14 cellular contexts compared by ENCODE assay signal in genomic region chr12:96420255-96420930, GRCh38. TPM values are rescaled to one million over a fixed set of nuclear protein-coding genes. Genes with fewer than 3 reads are reported as not detected.
A peak's percentile ranks its signal among the peaks of the same experiment; 100 is the strongest.
DNase-seq lines count a peak whose midpoint lies in the region; ATAC-seq lines count a peak whose summit lies in the region.
"Had no signal": no experiment of that assay in that cellular context is flagged by ENCODE, and none has a peak within 500 bp of the region (broad histone marks: within the 10 kb centered on the region; RNA-seq: fewer than 3 reads in every experiment).

No MANE protein-coding gene starts in this region.

- no peaks in the 10 kb centered on the region for H3K36me3 Mint-ChIP-seq in stimulated activated naive CD8-positive, alpha-beta T cell treated with anti-CD3 and anti-CD28 coated beads, Interleukin-15, Interleukin-2, amounts not matched to agents 100 ng/mL and 50 ng/mL, for 24 hours (ENCODE audit: low read depth)
- H3K36me3 Mint-ChIP-seq in activated naive CD8-positive, alpha-beta T cell treated with anti-CD3 and anti-CD28 coated beads for 36 hours: no peaks in the 10 kb centered on the region

- H3K36me3 ChIP-seq in mesenchymal stem cell (ENCODE audit: control insufficient read depth in 1 of 2, insufficient read depth in 2 of 2, low read depth in 1 of 2, low read length in 2 of 2): peaks cover 0 to 5% of the 10 kb centered on the region in 2 experiments
- H3K36me3 ChIP-seq: BLaER1, left lung had no signal

- 98% methylated on average over 8 of the region's 9 CpGs for WGBS in mesenchymal stem cell

- peak overlapping the region in 1 of 2 experiments; percentile 68 for H3K4me3 ChIP-seq in mesenchymal stem cell (ENCODE audit: insufficient read depth in 1 of 2, low read depth in 1 of 2, low read length in 2 of 2)
- H3K4me3 ChIP-seq: BLaER1, body of pancreas, hepatocyte, left lung, SK-N-MC had no signal

- H2BK15ac ChIP-seq in mesenchymal stem cell (ENCODE audit: low read depth, poor library complexity, severe bottlenecking): no peak overlapping the region

- H3K27me3 Mint-ChIP-seq in stimulated activated naive CD8-positive, alpha-beta T cell treated with anti-CD3 and anti-CD28 coated beads, Interleukin-15, Interleukin-2, amounts not matched to agents 100 ng/mL and 50 ng/mL, for 24 hours: no peaks in the 10 kb centered on the region
- no peaks in the 10 kb centered on the region for H3K27me3 Mint-ChIP-seq in activated naive CD8-positive, alpha-beta T cell treated with anti-CD3 and anti-CD28 coated beads for 36 hours

- no peak overlapping the region for H3K4me2 ChIP-seq in mesenchymal stem cell (ENCODE audit: low read length, poor library complexity, severe bottlenecking)
- H3K4me2 ChIP-seq: BLaER1, hepatocyte had no signal

- H3K9me3 Mint-ChIP-seq in stimulated activated naive CD8-positive, alpha-beta T cell treated with anti-CD3 and anti-CD28 coated beads, Interleukin-15, Interleukin-2, amounts not matched to agents 100 ng/mL and 50 ng/mL, for 24 hours: no peaks in the 10 kb centered on the region
- H3K9me3 Mint-ChIP-seq in activated naive CD8-positive, alpha-beta T cell treated with anti-CD3 and anti-CD28 coated beads for 36 hours: no peaks in the 10 kb centered on the region

- no peak overlapping the region for H4K91ac ChIP-seq in mesenchymal stem cell (ENCODE audit: low read length)

- H2BK12ac ChIP-seq in mesenchymal stem cell (ENCODE audit: low read length in 2 of 2): no peak overlapping the region

- no peaks in the 10 kb centered on the region for H3K79me1 ChIP-seq in mesenchymal stem cell (replicated peaks; ENCODE audit: low read length, poor library complexity, severe bottlenecking)

- no peaks in the 10 kb centered on the region for H3K27me3 ChIP-seq in mesenchymal stem cell (ENCODE audit: control insufficient read depth in 1 of 2, insufficient read depth in 1 of 2, low read length in 2 of 2)
- H3K27me3 ChIP-seq: BLaER1, body of pancreas, hepatocyte, left lung had no signal

- no peak overlapping the region for H2AK5ac ChIP-seq in mesenchymal stem cell (ENCODE audit: low read length, severe bottlenecking)

- H3K4me1 Mint-ChIP-seq in stimulated activated naive CD8-positive, alpha-beta T cell treated with anti-CD3 and anti-CD28 coated beads, Interleukin-15, Interleukin-2, amounts not matched to agents 100 ng/mL and 50 ng/mL, for 24 hours (ENCODE audit: low read depth): peaks cover 32% of the 10 kb centered on the region
- H3K4me1 Mint-ChIP-seq in activated naive CD8-positive, alpha-beta T cell treated with anti-CD3 and anti-CD28 coated beads for 36 hours: peaks cover 12% of the 10 kb centered on the region

- H3K27ac Mint-ChIP-seq in stimulated activated naive CD8-positive, alpha-beta T cell treated with anti-CD3 and anti-CD28 coated beads, Interleukin-15, Interleukin-2, amounts not matched to agents 100 ng/mL and 50 ng/mL, for 24 hours: no peak overlapping the region
- H3K27ac Mint-ChIP-seq in activated naive CD8-positive, alpha-beta T cell treated with anti-CD3 and anti-CD28 coated beads for 36 hours: peak overlapping the region; percentile 72

- H4K8ac ChIP-seq in mesenchymal stem cell (ENCODE audit: low read length): no peak overlapping the region

- H3K18ac ChIP-seq in mesenchymal stem cell (ENCODE audit: low read depth in 1 of 2, low read length in 2 of 2): no peak overlapping the region

- H2BK5ac ChIP-seq in mesenchymal stem cell (ENCODE audit: low read depth, low read length, poor library complexity, severe bottlenecking): no peak overlapping the region

- no peak overlapping the region for H3K14ac ChIP-seq in mesenchymal stem cell (ENCODE audit: low read length in 2 of 2)

- H2AFZ ChIP-seq in mesenchymal stem cell (ENCODE audit: low read depth, low read length): no peak overlapping the region
- H2AFZ ChIP-seq: hepatocyte had no signal

- H3K4me1 ChIP-seq in mesenchymal stem cell (ENCODE audit: control insufficient read depth, insufficient read depth, low read depth, low read length): no peaks in the 10 kb centered on the region
- H3K4me1 ChIP-seq: BLaER1, body of pancreas had no signal

- H3K4me3 Mint-ChIP-seq in stimulated activated naive CD8-positive, alpha-beta T cell treated with anti-CD3 and anti-CD28 coated beads, Interleukin-15, Interleukin-2, amounts not matched to agents 100 ng/mL and 50 ng/mL, for 24 hours: peak overlapping the region; percentile 68
- H3K4me3 Mint-ChIP-seq in activated naive CD8-positive, alpha-beta T cell treated with anti-CD3 and anti-CD28 coated beads for 36 hours: no peak overlapping the region

- no peak overlapping the region for H3K4ac ChIP-seq in mesenchymal stem cell (ENCODE audit: low read depth in 1 of 2, low read length in 2 of 2)

- no peak for DNase-seq in stimulated activated naive CD8-positive, alpha-beta T cell treated with anti-CD3 and anti-CD28 coated beads, Interleukin-15, Interleukin-2, amounts not matched to agents 100 U/mL and 50 U/mL, for 24 hours
- no peak for DNase-seq in activated naive CD8-positive, alpha-beta T cell treated with anti-CD3 and anti-CD28 coated beads for 36 hours
- no peak for DNase-seq in mesenchymal stem cell
- DNase-seq in sciatic nerve (ENCODE audit: low spot score): no peak
- no peak for DNase-seq in stimulated activated CD4-positive, alpha-beta T cell treated with anti-CD3 and anti-CD28 coated beads, Interleukin-1b, Interleukin-23, amount 100 ng/mL, for 48 hours
- no peak for DNase-seq in left lobe of liver (ENCODE audit: low spot score)
- DNase-seq: body of pancreas, left lung, NCI-H2081 treated with DMSO at 0.1 percent for 48 hours had no signal

- intact Hi-C loops in sciatic nerve (cut with DNase I): no loop called here

- no peak overlapping the region for H2BK120ac ChIP-seq in mesenchymal stem cell (ENCODE audit: low read depth, low read length)

- no peak overlapping the region for H3K27ac ChIP-seq in mesenchymal stem cell (ENCODE audit: low read length, poor library complexity, severe bottlenecking)
- H3K27ac ChIP-seq: BLaER1, body of pancreas, hepatocyte, SK-N-MC had no signal

- H3K9me3 ChIP-seq in mesenchymal stem cell (ENCODE audit: control insufficient read depth, low read length): no peaks in the 10 kb centered on the region
- H3K9me3 ChIP-seq: BLaER1, body of pancreas, left lung had no signal

- no peak for ATAC-seq in stimulated activated naive CD8-positive, alpha-beta T cell treated with anti-CD3 and anti-CD28 coated beads, Interleukin-15, Interleukin-2, amounts not matched to agents 100 U/mL and 50 U/mL, for 24 hours
- ATAC-seq in GM19035 (IDR thresholded peaks at IDR 0.05; ENCODE audit: unreplicated experiment) (no peak), sciatic nerve (no peak), left lobe of liver (no peak)
- ATAC-seq: body of pancreas had no signal

- peak overlapping the region; percentile 88 for H3K9ac ChIP-seq in mesenchymal stem cell (ENCODE audit: low read length)
- H3K9ac ChIP-seq: BLaER1 had no signal

- no peak overlapping the region for H3K23ac ChIP-seq in mesenchymal stem cell (ENCODE audit: low read length in 2 of 2)

RNA-seq across cellular contexts. Expression of gene CDK17, which starts 20.2 kb away (rescaled TPM):
- total RNA-seq in activated naive CD8-positive, alpha-beta T cell treated with anti-CD3 and anti-CD28 coated beads for 36 hours: 10 to 100 TPM; 30.1 to 31.7 TPM
- 16.3 TPM for polyA plus RNA-seq in mesenchymal stem cell (2013, experiment 1 of 2)
- 16.3 TPM for polyA plus RNA-seq in mesenchymal stem cell (2013, experiment 2 of 2)
- 77.6 TPM for total RNA-seq in sciatic nerve
- total RNA-seq in left lobe of liver: 8.2 TPM
